In genomic region chr7:73885433-73885974, GRCh38 we compare ENCODE assay signal across 21 cellular contexts. TPM values are rescaled to one million over a fixed set of nuclear protein-coding genes. Genes with fewer than 3 reads are reported as not detected.
DNase-seq lines count a peak whose midpoint lies in the region; ATAC-seq, FAIRE-seq and TF ChIP-seq lines count a peak whose summit lies in the region.
"Had no signal": no experiment of that assay in that cellular context is flagged by ENCODE, and none has a peak within 500 bp of the region (broad histone marks: within the 10 kb centered on the region; RNA-seq: fewer than 3 reads in every experiment).

No MANE protein-coding gene starts in this region.

- DNase-seq in IMR-90 (no peak), K562 (ENCODE audit: extremely low read depth in 1 of 4, low spot score in 3 of 4) (no peak), uterus (no peak), GM10266 (ENCODE audit: extremely low spot score) (no peak)
- DNase-seq: CD4-positive, CD25-positive, alpha-beta regulatory T cell; DMS79 treated with DMSO at 0.1 percent for 48 hours; MG63; NCI-H1417; NCI-H1694 treated with DMSO at 0.1 percent for 48 hours; NCI-H2081 treated with DMSO at 0.1 percent for 48 hours; NCI-H2171 treated with DMSO at 0.1 percent for 48 hours; NCI-H524 treated with DMSO at 0.1 percent for 48 hours; NCI-H82 had no signal

- peak overlapping the region; percentile 61 for H4K91ac ChIP-seq in IMR-90 (ENCODE audit: insufficient read depth, low read depth, low read length)

- H3K36me3 Mint-ChIP-seq in nephron (ENCODE audit: low read depth) = no peaks in the 10 kb centered on the region
- H3K36me3 Mint-ChIP-seq: CD4-positive, CD25-positive, alpha-beta regulatory T cell had no signal

- H3K27ac ChIP-seq in IMR-90 (ENCODE audit: insufficient read depth, low read length) = no peak overlapping the region
- peak overlapping the region; percentile 22; the same call in 1 of the 3 replicates for H3K27ac ChIP-seq in K562 (ENCODE audit: extremely low read depth, low read depth, low read length)
- peak overlapping the region; percentile 85 for H3K27ac ChIP-seq in uterus

- no peak for FAIRE-seq in K562 (lab: Jason Lieb, UNC)
- FAIRE-seq: GM12891, GM18507 had no signal

- H3K79me2 ChIP-seq in K562 (ENCODE audit: control insufficient read depth, insufficient read depth, low read length) = no peaks in the 10 kb centered on the region

- H3K27me3 ChIP-seq in IMR-90 (ENCODE audit: control insufficient read depth, insufficient read depth, low read length) = no peaks in the 10 kb centered on the region
- H3K27me3 ChIP-seq in K562 (ENCODE audit: control insufficient read depth in 2 of 2, insufficient read depth in 2 of 2, low read length in 2 of 2) = peaks cover 6 to 41% of the 10 kb centered on the region in 2 experiments
- H3K27me3 ChIP-seq in uterus = no peaks in the 10 kb centered on the region
- H3K27me3 ChIP-seq: MG63 had no signal

- TF ChIP-seq RAD21 in IMR-90 (IDR thresholded peaks at IDR 0.05; ENCODE audit: low read length) = no peak
- no peak for TF ChIP-seq RAD21 in K562 (CRISPR knock-in tag; conservative IDR thresholded peaks at IDR 0.05 in 1 of 2, IDR thresholded peaks at IDR 0.05 in 1 of 2)

- TF ChIP-seq EP300 in K562 (IDR thresholded peaks at IDR 0.05; ENCODE audit: low read length) = no peak

- H4K8ac ChIP-seq in IMR-90 (ENCODE audit: low read depth in 2 of 2, low read length in 2 of 2) = peak overlapping the region; percentile 79 to 96; a peak in 1 of 4 replicates

- H3K9ac ChIP-seq in IMR-90 (ENCODE audit: low read depth, low read length) (no peak overlapping the region), K562 (ENCODE audit: insufficient read depth in 1 of 2, low read depth in 2 of 2, low read length in 2 of 2) (no peak overlapping the region)

- H2BK5ac ChIP-seq in IMR-90 (ENCODE audit: low read depth, low read length, poor library complexity, severe bottlenecking) = no peak overlapping the region

- CTCF ChIA-PET in IMR-90 (lab: Yijun Ruan, JAX) (no interaction called here), K562 (lab: Yijun Ruan, JAX; ENCODE audit: low intra/inter-chr PET ratio) (no interaction called here)

- TF ChIP-seq CTCF in IMR-90 (conservative IDR thresholded peaks at IDR 0.05; ENCODE audit: low read depth, low read length) (no peak), K562 (IDR thresholded peaks at IDR 0.05 in 2 of 3, conservative IDR thresholded peaks at IDR 0.05 in 1 of 3; ENCODE audit: insufficient read depth in 2 of 3, low read depth in 1 of 3, low read length in 3 of 3) (no peak), nephron (IDR thresholded peaks at IDR 0.05; ENCODE audit: unreplicated experiment in 3 of 3) (no peak), uterus (IDR thresholded peaks at IDR 0.05) (no peak), GM10266 (IDR thresholded peaks at IDR 0.05; ENCODE audit: control insufficient read depth, insufficient read depth, low read depth, missing control alignments) (no peak)

- no peak overlapping the region; the same call in 1 of the 2 replicates for H2BK120ac ChIP-seq in IMR-90 (ENCODE audit: low read depth, low read length)

- no peaks in the 10 kb centered on the region for H3K9me3 ChIP-seq in IMR-90 (ENCODE audit: control insufficient read depth, insufficient read depth, low read length)
- no peaks in the 10 kb centered on the region for H3K9me3 ChIP-seq in K562 (replicated peaks; ENCODE audit: control insufficient read depth, insufficient read depth, low read depth, low read length)
- no peaks in the 10 kb centered on the region for H3K9me3 ChIP-seq in uterus
- H3K9me3 ChIP-seq: HAP-1, MG63 had no signal

- H3K56ac ChIP-seq in IMR-90 (ENCODE audit: extremely low read depth, insufficient read depth, low read length) = no peak overlapping the region

- no peaks in the 10 kb centered on the region for H3K9me3 Mint-ChIP-seq in nephron
- H3K9me3 Mint-ChIP-seq: CD4-positive, CD25-positive, alpha-beta regulatory T cell; GM23338 had no signal

- 100% methylated on average over 1 of the region's 3 CpGs; no CpG with 5 or more reads in 1 of the 2 experiments for WGBS in IMR-90 (ENCODE audit: extremely low coverage in 2 of 2, insufficient read length in 1 of 2), 2 experiments
- 46% methylated on average over 3 of the region's 3 CpGs for WGBS in K562 (ENCODE audit: insufficient coverage, low coverage, missing lambda C conversion rate)

- BruUV-seq in IMR-90 (replicated peaks; lab: Mats Ljungman, UMichigan) (no TSS peak), K562 (replicated peaks; lab: Mats Ljungman, UMichigan) (no TSS peak)

- H3K18ac ChIP-seq in IMR-90 (ENCODE audit: low read depth, low read length) = no peak overlapping the region

- H2BK15ac ChIP-seq in IMR-90 (ENCODE audit: low read depth, low read length) = no peak overlapping the region

- H3K27ac Mint-ChIP-seq in nephron = peak overlapping the region in 2 of 3 experiments; percentile 88 to 94
- H3K27ac Mint-ChIP-seq: GM23338 had no signal

- peaks cover 23% of the 10 kb centered on the region for H3K4me1 ChIP-seq in IMR-90 (ENCODE audit: control insufficient read depth, insufficient read depth, low read length)
- H3K4me1 ChIP-seq in K562 (replicated peaks in 1 of 2; ENCODE audit: control insufficient read depth in 2 of 2, insufficient read depth in 2 of 2, low read length in 2 of 2) = peaks cover 12 to 26% of the 10 kb centered on the region in 2 experiments
- peaks cover 0 to 14% of the 10 kb centered on the region in 2 donors for H3K4me1 ChIP-seq in uterus
- H3K4me1 ChIP-seq: HAP-1 had no signal

- TF ChIP-seq POLR2A in IMR-90 (IDR thresholded peaks at IDR 0.05; ENCODE audit: low read depth, low read length) (no peak), K562 (conservative IDR thresholded peaks at IDR 0.05) (no peak), uterus (IDR thresholded peaks at IDR 0.05) (no peak)

- no peaks in the 10 kb centered on the region for H3K36me3 ChIP-seq in IMR-90 (ENCODE audit: control insufficient read depth, insufficient read depth, low read length)
- no peaks in the 10 kb centered on the region for H3K36me3 ChIP-seq in K562 (ENCODE audit: control insufficient read depth, insufficient read depth, low read length)
- no peaks in the 10 kb centered on the region for H3K36me3 ChIP-seq in uterus
- H3K36me3 ChIP-seq: HAP-1, MG63 had no signal

- H4K5ac ChIP-seq in IMR-90 (ENCODE audit: low read depth, low read length) = no peak overlapping the region

- in situ Hi-C loops in IMR-90 (cut with MboI; ENCODE audit: low sequenced_read_pairs) (no loop called here), K562 (cut with MboI) (no loop called here)

- H3K9me1 ChIP-seq in IMR-90 (ENCODE audit: insufficient read depth, low read length) = peaks cover 7% of the 10 kb centered on the region; the same call in 1 of the 2 replicates
- no peaks in the 10 kb centered on the region for H3K9me1 ChIP-seq in K562 (ENCODE audit: control insufficient read depth, insufficient read depth, low read length)

- no peak overlapping the region; the same call in none of the 2 replicates for H2BK20ac ChIP-seq in IMR-90 (ENCODE audit: low read depth, low read length)

- peak overlapping the region; percentile 35 for H2AK9ac ChIP-seq in IMR-90 (replicated peaks; ENCODE audit: low read depth, low read length, poor library complexity)

- POLR2A ChIA-PET in IMR-90 (lab: Charles Lee; ENCODE audit: unreplicated experiment) (no interaction called here), K562 (lab: Yijun Ruan, JAX) (interaction anchor here (0.7 to 1.5 kb wide), 6 partner anchors 8 to 83 kb away, joined by 3 to 7 read pairs (median 3); no protein-coding TSS in a partner anchor)

- dilution Hi-C loops in IMR-90 (cut with HindIII; ENCODE audit: low sequenced_read_pairs, unreplicated experiment) = no loop called here

- no peak overlapping the region for H3K14ac ChIP-seq in IMR-90 (replicated peaks; ENCODE audit: low read depth, low read length)

- H3K23ac ChIP-seq in IMR-90 (ENCODE audit: low read depth, low read length) = no peak overlapping the region

- peaks cover 29% of the 10 kb centered on the region for H3K27me3 Mint-ChIP-seq in nephron (ENCODE audit: low read depth)

- H3K4me2 ChIP-seq in IMR-90 (ENCODE audit: low read depth, low read length) (no peak overlapping the region), K562 (ENCODE audit: insufficient read depth, low read length) (no peak overlapping the region)
- H3K4me2 ChIP-seq: GM23338 had no signal

- no peak overlapping the region for H3K4me3 Mint-ChIP-seq in nephron
- H3K4me3 Mint-ChIP-seq: GM23338 had no signal

- H2AK5ac ChIP-seq in IMR-90 (ENCODE audit: low read depth, low read length) = 0 out of 2 replicates have a peak overlapping the region, but pooled peaks have one; percentile 34

- H3K4me3 ChIP-seq in IMR-90 (ENCODE audit: insufficient read depth, low read depth, low read length) (no peak overlapping the region), K562 (no peak overlapping the region), uterus (no peak overlapping the region)
- H3K4me3 ChIP-seq: GM23338, HAP-1, MG63 had no signal

- H4K20me1 ChIP-seq in IMR-90 (ENCODE audit: insufficient read depth, low read length) = no peaks in the 10 kb centered on the region; the same call in 1 of the 2 replicates
- peaks cover 19% of the 10 kb centered on the region for H4K20me1 ChIP-seq in K562 (replicated peaks; ENCODE audit: control insufficient read depth, insufficient read depth, low read length)

- H3K4ac ChIP-seq in IMR-90 (ENCODE audit: low read depth, low read length) = peak overlapping the region; percentile 45; the same call in 1 of the 2 replicates

- peaks cover 36% of the 10 kb centered on the region for H3K4me1 Mint-ChIP-seq in nephron
- H3K4me1 Mint-ChIP-seq: CD4-positive, CD25-positive, alpha-beta regulatory T cell; GM23338 had no signal

- H2AFZ ChIP-seq in IMR-90 (replicated peaks; ENCODE audit: low read length, poor library complexity) (no peak overlapping the region), K562 (ENCODE audit: low read depth, low read length) (no peak overlapping the region)

- no peaks in the 10 kb centered on the region for H3K79me1 ChIP-seq in IMR-90 (ENCODE audit: low read depth in 1 of 2, low read length in 2 of 2)

- intact Hi-C loops in IMR-90 (cut with micrococcal nuclease) (no loop called here), K562 (cut with micrococcal nuclease) (loop anchor here (5.0 kb wide), 1 partner anchor 142 kb away; the partner anchor contains the start of gene ELN), uterus (cut with DNase I; ENCODE audit: low total_unique reads) (no loop called here)

- ATAC-seq in IMR-90 (ENCODE audit: low read depth) = no peak
- ATAC-seq in K562 = no peak
- no peak for ATAC-seq in GM18861 (IDR thresholded peaks at IDR 0.05; ENCODE audit: unreplicated experiment)
- no peak for ATAC-seq in HG02973 (IDR thresholded peaks at IDR 0.05; ENCODE audit: unreplicated experiment)

RNA-seq across cellular contexts. Expression of gene TMEM270, which starts 24.5 kb away (rescaled TPM):
- not detected in 2 replicates for total RNA-seq in IMR-90 (2012; rRNA removed)
- polyA plus RNA-seq in IMR-90 (2012; rRNA removed) = 0.17 TPM in 1 of 2 replicates, not detected in the other
- polyA plus RNA-seq in IMR-90 (2012; cell fraction: cytosol; rRNA removed) = 0.19 TPM in 1 of 2 replicates, not detected in the other
- not detected in 2 replicates for polyA plus RNA-seq in IMR-90 (2012; cell fraction: nucleus; rRNA removed; ENCODE audit: low replicate concordance)
- total RNA-seq in K562 (2011; cell fraction: chromatin; rRNA removed; ENCODE audit: low replicate concordance) = not detected in 2 replicates
- total RNA-seq in K562 (2011; cell fraction: nucleolus; rRNA removed) = not detected in 2 replicates
- total RNA-seq in K562 (2011; cell fraction: nucleoplasm; rRNA removed) = not detected in 2 replicates
- not detected in 2 replicates for total RNA-seq in K562 (2014; rRNA removed)
- total RNA-seq in K562 (2014; rRNA removed; fragmentation: Illumina TruSeq; extraction: Trizol) = not detected in 2 replicates
- total RNA-seq in K562 (2015; rRNA removed; fragmentation: Illumina TruSeq; extraction: Trizol) = not detected in 2 replicates
- total RNA-seq in K562 (2021) = not detected in 2 replicates
- polyA plus RNA-seq in K562 (2011; rRNA removed) = not detected in 2 replicates
- not detected in 2 replicates for polyA plus RNA-seq in K562 (2011; cell fraction: cytosol; rRNA removed)
- polyA plus RNA-seq in K562 (2011; cell fraction: nucleus; rRNA removed) = not detected in 2 replicates
- not detected in 2 replicates for polyA plus RNA-seq in K562 (2012)
- not detected in 2 replicates for polyA plus RNA-seq in K562 (2014; fragmentation: Illumina TruSeq; extraction: Trizol)
- polyA plus RNA-seq in K562 (2014; fragmentation: Nextera tagmentation; extraction: Ambion mirVana) = not detected
- polyA plus RNA-seq in K562 (2014; rRNA removed) = not detected in 2 replicates
- polyA minus RNA-seq in K562 (2011; rRNA and poly(A)+ RNA removed) = not detected in 2 replicates
- polyA minus RNA-seq in K562 (2011; cell fraction: cytosol; rRNA and poly(A)+ RNA removed) = not detected in 2 replicates
- polyA minus RNA-seq in K562 (2011; cell fraction: nucleus; rRNA and poly(A)+ RNA removed) = not detected in 2 replicates
- total RNA-seq in uterus = 1 to 10 TPM in 1 of 4 donors, not detected in 3; 1.1 TPM
- total RNA-seq: CD4-positive, CD25-positive, alpha-beta regulatory T cell; GM23338 had no signal
- polyA plus RNA-seq: BJ, GM23338 had no signal

RNA-seq across cellular contexts. Expression of gene METTL27, which starts 43.2 kb away (rescaled TPM):
- total RNA-seq in IMR-90 (2012; rRNA removed) (1.7 and 2.3 TPM in 2 replicates), K562 (2014; rRNA removed) (0.32 and 0.94 TPM in 2 replicates), K562 (2014; rRNA removed; fragmentation: Illumina TruSeq; extraction: Trizol) (not detected in 2 replicates), K562 (2015; rRNA removed; fragmentation: Illumina TruSeq; extraction: Trizol) (not detected in 2 replicates), K562 (2021) (0.42 and 0.73 TPM in 2 replicates), uterus (1 to 10 TPM in 3 of 4 donors, not detected in 1; 1.5 to 9.3 (median 2.8) TPM)
- polyA plus RNA-seq in IMR-90 (2012; rRNA removed) (4.3 and 5.2 TPM in 2 replicates), K562 (2011; rRNA removed) (0.33 and 0.49 TPM in 2 replicates), K562 (2014; fragmentation: Illumina TruSeq; extraction: Trizol) (0.69 TPM in 1 of 2 replicates, not detected in the other), K562 (2014; fragmentation: Nextera tagmentation; extraction: Ambion mirVana) (under 1 TPM in 1 of 2 experiments, not detected in 1; 0.08 TPM), K562 (2014; rRNA removed) (0.35 and 0.82 TPM in 2 replicates)
- polyA plus RNA-seq in IMR-90 (2012; cell fraction: cytosol; rRNA removed) = 5.0 and 8.7 TPM in 2 replicates
- 4.1 and 6.2 TPM in 2 replicates for polyA plus RNA-seq in IMR-90 (2012; cell fraction: nucleus; rRNA removed; ENCODE audit: low replicate concordance)
- 1.9 and 4.9 TPM in 2 replicates for total RNA-seq in K562 (2011; cell fraction: chromatin; rRNA removed; ENCODE audit: low replicate concordance)
- total RNA-seq in K562 (2011; cell fraction: nucleolus; rRNA removed) = 3.6 and 4.8 TPM in 2 replicates
- 2.0 and 5.0 TPM in 2 replicates for total RNA-seq in K562 (2011; cell fraction: nucleoplasm; rRNA removed)
- polyA plus RNA-seq in K562 (2011; cell fraction: cytosol; rRNA removed) = 0.59 and 1.3 TPM in 2 replicates
- 1.4 and 3.9 TPM in 2 replicates for polyA plus RNA-seq in K562 (2011; cell fraction: nucleus; rRNA removed)
- polyA plus RNA-seq in K562 (2012) = 0.25 and 0.58 TPM in 2 replicates
- 0.53 and 1.1 TPM in 2 replicates for polyA minus RNA-seq in K562 (2011; rRNA and poly(A)+ RNA removed)
- polyA minus RNA-seq in K562 (2011; cell fraction: cytosol; rRNA and poly(A)+ RNA removed) = not detected in 2 replicates
- polyA minus RNA-seq in K562 (2011; cell fraction: nucleus; rRNA and poly(A)+ RNA removed) = 1.6 and 1.9 TPM in 2 replicates

RNA-seq across cellular contexts. Expression of gene CLDN4, which starts 54.7 kb away (rescaled TPM):
- 2.9 and 3.9 TPM in 2 replicates for total RNA-seq in IMR-90 (2012; rRNA removed)
- 3.8 and 4.4 TPM in 2 replicates for polyA plus RNA-seq in IMR-90 (2012; rRNA removed)
- polyA plus RNA-seq in IMR-90 (2012; cell fraction: cytosol; rRNA removed) = 2.4 and 4.7 TPM in 2 replicates
- 1.9 and 4.8 TPM in 2 replicates for polyA plus RNA-seq in IMR-90 (2012; cell fraction: nucleus; rRNA removed; ENCODE audit: low replicate concordance)
- 1.8 and 2.6 TPM in 2 replicates for total RNA-seq in K562 (2011; cell fraction: chromatin; rRNA removed; ENCODE audit: low replicate concordance)
- total RNA-seq in K562 (2011; cell fraction: nucleolus; rRNA removed) = 0.66 and 1.0 TPM in 2 replicates
- 2.3 and 2.8 TPM in 2 replicates for total RNA-seq in K562 (2011; cell fraction: nucleoplasm; rRNA removed)
- 0.05 and 0.08 TPM in 2 replicates for total RNA-seq in K562 (2014; rRNA removed)
- total RNA-seq in K562 (2014; rRNA removed; fragmentation: Illumina TruSeq; extraction: Trizol) = 0.06 TPM in 1 of 2 replicates, not detected in the other
- 0.04 and 0.07 TPM in 2 replicates for total RNA-seq in K562 (2015; rRNA removed; fragmentation: Illumina TruSeq; extraction: Trizol)
- total RNA-seq in K562 (2021) = 0.60 and 0.63 TPM in 2 replicates
- polyA plus RNA-seq in K562 (2011; rRNA removed) = 0.06 and 0.37 TPM in 2 replicates
- 0.18 TPM in 2 replicates for polyA plus RNA-seq in K562 (2011; cell fraction: cytosol; rRNA removed)
- 0.16 and 0.48 TPM in 2 replicates for polyA plus RNA-seq in K562 (2011; cell fraction: nucleus; rRNA removed)
- 0.13 and 0.25 TPM in 2 replicates for polyA plus RNA-seq in K562 (2012)
- polyA plus RNA-seq in K562 (2014; fragmentation: Illumina TruSeq; extraction: Trizol) = 0.10 and 0.21 TPM in 2 replicates
- not detected for polyA plus RNA-seq in K562 (2014; fragmentation: Nextera tagmentation; extraction: Ambion mirVana)
- polyA plus RNA-seq in K562 (2014; rRNA removed) = 0.05 and 0.13 TPM in 2 replicates
- polyA minus RNA-seq in K562 (2011; rRNA and poly(A)+ RNA removed) = 0.07 and 0.66 TPM in 2 replicates
- 0.67 TPM in 1 of 2 replicates, not detected in the other for polyA minus RNA-seq in K562 (2011; cell fraction: cytosol; rRNA and poly(A)+ RNA removed)
- 0.27 TPM in 1 of 2 replicates, not detected in the other for polyA minus RNA-seq in K562 (2011; cell fraction: nucleus; rRNA and poly(A)+ RNA removed)
- 10 to 100 TPM in 1 of 4 donors, 1 to 10 TPM in 2, under 1 TPM in 1; 0.77 to 55.7 (median 4.5) TPM for total RNA-seq in uterus
